Comparison of ENCODE assay signal across 8 cellular contexts in genomic region chr10:60778214-60778977, GRCh38. TPM values are rescaled to one million over a fixed set of nuclear protein-coding genes. Genes with fewer than 3 reads are reported as not detected.
A peak's percentile ranks its signal among the peaks of the same experiment; 100 is the strongest.
DNase-seq lines count a peak whose midpoint lies in the region; ATAC-seq and TF ChIP-seq lines count a peak whose summit lies in the region.

CDK1 (plus strand) TSS chr10:60778478; CDS start chr10:60780166, 1,688 bp downstream.

- peaks cover 51% of the 10 kb centered on the region for H3K79me2 ChIP-seq in SK-N-SH (ENCODE audit: insufficient read depth)

- TF ChIP-seq CTCF in GM06990 (IDR thresholded peaks at IDR 0.05; ENCODE audit: insufficient read depth, low read length, poor library complexity, severe bottlenecking) (no peak), SK-N-SH (IDR thresholded peaks at IDR 0.05) (no peak), omental fat pad (IDR thresholded peaks at IDR 0.05) (no peak), thoracic aorta (IDR thresholded peaks at IDR 0.05) (no peak)

- CTCF ChIA-PET in SK-N-SH (lab: Yijun Ruan, JAX) = interaction anchor here (0.8 to 1.2 kb wide), 2 partner anchors 10 to 540 kb away, joined by 3 read pairs; no protein-coding TSS in a partner anchor

- no peaks in the 10 kb centered on the region for H3K36me3 ChIP-seq in GM06990 (ENCODE audit: control insufficient read depth, insufficient read depth, low read length)
- H3K36me3 ChIP-seq in SK-N-SH (replicated peaks in 1 of 2; ENCODE audit: control insufficient read depth in 1 of 2, insufficient read depth in 2 of 2, low read length in 1 of 2) = peaks cover 0 to 1% of the 10 kb centered on the region in 2 experiments
- H3K36me3 ChIP-seq in thoracic aorta = no peaks in the 10 kb centered on the region

- TF ChIP-seq EP300 in SK-N-SH (IDR thresholded peaks at IDR 0.05; ENCODE audit: borderline replicate concordance in 1 of 2, low read depth in 1 of 2, low read length in 1 of 2) = peak in 1 of 2 experiments; percentile 33; a peak in 1 of 4 replicates

- H3K9me3 ChIP-seq in SK-N-SH = no peaks in the 10 kb centered on the region
- no peaks in the 10 kb centered on the region for H3K9me3 ChIP-seq in thoracic aorta

- peak within 1 kb of the TSS; percentile 65 to 79 for H3K27ac ChIP-seq in SK-N-SH (ENCODE audit: low read depth in 2 of 2, low read length in 1 of 2)
- H3K27ac ChIP-seq in thoracic aorta = no peak within 1 kb of the TSS

- H3K27me3 ChIP-seq in GM06990 (replicated peaks; ENCODE audit: control insufficient read depth, insufficient read depth, low read length) (no peaks in the 10 kb centered on the region), SK-N-SH (ENCODE audit: insufficient read depth) (no peaks in the 10 kb centered on the region), thoracic aorta (replicated peaks; ENCODE audit: insufficient read depth) (no peaks in the 10 kb centered on the region)

- peaks cover 9% of the 10 kb centered on the region; the same call in 1 of the 2 replicates for H4K20me1 ChIP-seq in SK-N-SH (ENCODE audit: insufficient read depth)

- under 1% methylated on average over 41 of the region's 59 CpGs for WGBS in SK-N-SH (ENCODE audit: low lambda C conversion rate)

- peak; percentile 91 for DNase-seq in GM06990 (ENCODE audit: extremely low read depth, insufficient read length)
- peak; percentile 97 for DNase-seq in NCI-H1048 (lab: John Stamatoyannopoulos, UW)
- DNase-seq in SK-N-SH = peak; percentile 95
- DNase-seq in activated naive CD4-positive, alpha-beta T cell treated with anti-CD3 and anti-CD28 coated beads, Interleukin-2, amount 50 U/mL, for 16 hours = peak; percentile 95
- peak; percentile 87 for DNase-seq in glomerular endothelial cell (ENCODE audit: extremely low read depth, low read depth, low spot score)
- peak; percentile 61 for DNase-seq in omental fat pad (ENCODE audit: low spot score)
- DNase-seq in thoracic aorta (ENCODE audit: low spot score) = peak; percentile 81

- peak within 1 kb of the TSS; percentile 94 for H3K4me2 ChIP-seq in SK-N-SH

- POLR2A ChIA-PET in SK-N-SH (lab: Yijun Ruan, JAX) = interaction anchor here (1.0 kb wide), 1 partner anchor 17 kb away, joined by 3 read pairs; no protein-coding TSS in a partner anchor

- peak within 1 kb of the TSS; percentile 96 for H2AFZ ChIP-seq in SK-N-SH (ENCODE audit: low read depth)

- TF ChIP-seq RAD21 in SK-N-SH (IDR thresholded peaks at IDR 0.05; ENCODE audit: low read length) = no peak

- H3K4me1 ChIP-seq in SK-N-SH (ENCODE audit: control insufficient read depth in 1 of 2, insufficient read depth in 2 of 2, low read depth in 1 of 2, low read length in 1 of 2) (peaks cover 18 to 20% of the 10 kb centered on the region in 2 experiments; a peak in 3 of 4 replicates), thoracic aorta (ENCODE audit: control insufficient read depth in 1 of 2, low read depth in 2 of 2) (peaks cover 4 to 7% of the 10 kb centered on the region in 2 donors)

- H3K9me2 ChIP-seq in SK-N-SH = no peaks in the 10 kb centered on the region

- H3F3A ChIP-seq in SK-N-SH (replicated peaks; ENCODE audit: insufficient read depth) = no peaks in the 10 kb centered on the region

- peak within 1 kb of the TSS; percentile 89 for H3K9ac ChIP-seq in SK-N-SH

- H3K4me3 ChIP-seq in GM06990 (replicated peaks; ENCODE audit: low read depth, low read length) = peak within 1 kb of the TSS; percentile 94
- H3K4me3 ChIP-seq in SK-N-SH (ENCODE audit: low read depth in 2 of 2, low read length in 1 of 2) = peak within 1 kb of the TSS; percentile 66 to 90
- H3K4me3 ChIP-seq in thoracic aorta = peak within 1 kb of the TSS; percentile 82

- ATAC-seq in HG02571 (IDR thresholded peaks at IDR 0.05; ENCODE audit: unreplicated experiment) = peak; percentile 96
- ATAC-seq in omental fat pad (ENCODE audit: low FRiP score) = peak; percentile 100
- ATAC-seq in thoracic aorta (ENCODE audit: insufficient number of reproducible peaks, low FRiP score, low read depth) = peak; percentile 99

TF ChIP-seq in SK-N-SH, 30 proteins besides CTCF, POLR2A, EP300 and RAD21 (continues in another document):
- TF ChIP-seq RXRA (IDR thresholded peaks at IDR 0.05; ENCODE audit: borderline replicate concordance, low read depth) (no peak), RCOR1 (IDR thresholded peaks at IDR 0.05; ENCODE audit: low read length) (0 out of 2 replicates have a peak, but pooled peaks have one; percentile 25), MEF2A (IDR thresholded peaks at IDR 0.05; ENCODE audit: borderline replicate concordance, low read depth) (no peak), POLR2AphosphoS5 (IDR thresholded peaks at IDR 0.05; ENCODE audit: low read depth, low read length) (peak; percentile 90), JUND (IDR thresholded peaks at IDR 0.05) (no peak), REST (IDR thresholded peaks at IDR 0.05; ENCODE audit: low read depth, low read length) (no peak), ELF1 (IDR thresholded peaks at IDR 0.05) (no peak; the same call in 1 of the 2 replicates), GABPA (IDR thresholded peaks at IDR 0.05; ENCODE audit: low read depth) (no peak), FOXJ3 (CRISPR knock-in tag; IDR thresholded peaks at IDR 0.05) (no peak), YY1 (IDR thresholded peaks at IDR 0.05; ENCODE audit: low read depth) (no peak), CHD2 (IDR thresholded peaks at IDR 0.05; ENCODE audit: low read length, partially characterized antibody) (peak; percentile 64), NFIC (IDR thresholded peaks at IDR 0.05; ENCODE audit: borderline replicate concordance) (no peak), MXI1 (IDR thresholded peaks at IDR 0.05; ENCODE audit: low read depth, low read length) (peak; percentile 94), TAF1 (IDR thresholded peaks at IDR 0.05; ENCODE audit: borderline replicate concordance, low read depth, low read length) (peak; percentile 83), TEAD4 (IDR thresholded peaks at IDR 0.05; ENCODE audit: borderline replicate concordance, insufficient read depth) (no peak), SMC3 (IDR thresholded peaks at IDR 0.05; ENCODE audit: low read depth, low read length) (no peak), TCF12 (IDR thresholded peaks at IDR 0.05) (no peak; the same call in 1 of the 2 replicates), USF2 (IDR thresholded peaks at IDR 0.05; ENCODE audit: borderline replicate concordance, low read depth, low read length) (no peak)
- TF ChIP-seq, protein P1, sequence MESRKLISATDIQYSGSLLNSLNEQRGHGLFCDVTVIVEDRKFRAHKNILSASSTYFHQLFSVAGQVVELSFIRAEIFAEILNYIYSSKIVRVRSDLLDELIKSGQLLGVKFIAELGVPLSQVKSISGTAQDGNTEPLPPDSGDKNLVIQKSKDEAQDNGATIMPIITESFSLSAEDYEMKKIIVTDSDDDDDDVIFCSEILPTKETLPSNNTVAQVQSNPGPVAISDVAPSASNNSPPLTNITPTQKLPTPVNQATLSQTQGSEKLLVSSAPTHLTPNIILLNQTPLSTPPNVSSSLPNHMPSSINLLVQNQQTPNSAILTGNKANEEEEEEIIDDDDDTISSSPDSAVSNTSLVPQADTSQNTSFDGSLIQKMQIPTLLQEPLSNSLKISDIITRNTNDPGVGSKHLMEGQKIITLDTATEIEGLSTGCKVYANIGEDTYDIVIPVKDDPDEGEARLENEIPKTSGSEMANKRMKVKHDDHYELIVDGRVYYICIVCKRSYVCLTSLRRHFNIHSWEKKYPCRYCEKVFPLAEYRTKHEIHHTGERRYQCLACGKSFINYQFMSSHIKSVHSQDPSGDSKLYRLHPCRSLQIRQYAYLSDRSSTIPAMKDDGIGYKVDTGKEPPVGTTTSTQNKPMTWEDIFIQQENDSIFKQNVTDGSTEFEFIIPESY (IDR thresholded peaks at IDR 0.05; ENCODE audit: borderline replicate concordance, low read depth) = no peak
- TF ChIP-seq, protein P2, sequence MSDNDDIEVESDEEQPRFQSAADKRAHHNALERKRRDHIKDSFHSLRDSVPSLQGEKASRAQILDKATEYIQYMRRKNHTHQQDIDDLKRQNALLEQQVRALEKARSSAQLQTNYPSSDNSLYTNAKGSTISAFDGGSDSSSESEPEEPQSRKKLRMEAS (IDR thresholded peaks at IDR 0.05; ENCODE audit: low read depth) = no peak; the same call in 1 of the 2 replicates

RNA-seq across cellular contexts. Expression of gene CDK1, which starts in this region (rescaled TPM):
- polyA plus RNA-seq in SK-N-SH (2012; rRNA removed) = 20.8 and 22.3 TPM in 2 replicates
- 30.9 and 34.5 TPM in 2 replicates for polyA plus RNA-seq in SK-N-SH (2012; cell fraction: cytosol; rRNA removed)
- 9.5 and 24.2 TPM in 2 replicates for polyA plus RNA-seq in SK-N-SH (2012; cell fraction: nucleus; rRNA removed)
- total RNA-seq in glomerular endothelial cell (17.1 and 20.7 TPM in 2 replicates), omental fat pad (1 to 10 TPM; 1.9 to 9.1 (median 5.0) TPM), thoracic aorta (1 to 10 TPM in 1 of 2 donors, under 1 TPM in 1; 0.71 to 2.0 TPM)

Comparison
In these comparisons a context has a peak if more than half of its experiments do, and no peak if none do; other contexts are left out.
1. H3K27ac ChIP-seq: peak in SK-N-SH (2 of 2); none in thoracic aorta (0 of 2).
2. Peak in every context shown above with its lines, with median percentiles within 50 percentile points of each other: DNase-seq, H3K4me3 ChIP-seq and ATAC-seq.